Comparison of ENCODE assay signal across 1 cellular context in the genomic region with DNA sequence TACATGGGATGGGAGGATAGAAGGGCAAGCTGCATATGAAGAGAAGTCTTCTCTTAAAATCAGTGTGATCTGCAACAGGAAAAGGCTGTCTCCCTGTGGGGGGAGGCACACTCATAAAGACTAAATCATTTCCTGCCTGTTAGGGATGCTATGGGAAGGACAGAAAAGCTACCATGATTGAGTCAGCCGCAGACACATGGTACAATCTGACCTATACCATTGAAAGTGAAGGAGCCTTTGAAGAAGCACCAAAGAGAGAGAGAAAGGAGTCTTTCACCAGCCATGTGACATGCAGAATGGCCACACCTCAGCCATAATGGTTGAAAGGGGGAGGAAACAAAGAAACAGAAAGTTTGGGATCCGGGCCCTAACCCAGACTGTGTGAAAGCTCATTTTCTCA.
TF ChIP-seq lines count a peak whose summit lies in the region.

No MANE protein-coding gene starts in this region.

TF ChIP-seq in H1, 55 proteins besides CTCF, POLR2A, EP300 and RAD21 (continued from another document):
- TF ChIP-seq, protein P1, sequence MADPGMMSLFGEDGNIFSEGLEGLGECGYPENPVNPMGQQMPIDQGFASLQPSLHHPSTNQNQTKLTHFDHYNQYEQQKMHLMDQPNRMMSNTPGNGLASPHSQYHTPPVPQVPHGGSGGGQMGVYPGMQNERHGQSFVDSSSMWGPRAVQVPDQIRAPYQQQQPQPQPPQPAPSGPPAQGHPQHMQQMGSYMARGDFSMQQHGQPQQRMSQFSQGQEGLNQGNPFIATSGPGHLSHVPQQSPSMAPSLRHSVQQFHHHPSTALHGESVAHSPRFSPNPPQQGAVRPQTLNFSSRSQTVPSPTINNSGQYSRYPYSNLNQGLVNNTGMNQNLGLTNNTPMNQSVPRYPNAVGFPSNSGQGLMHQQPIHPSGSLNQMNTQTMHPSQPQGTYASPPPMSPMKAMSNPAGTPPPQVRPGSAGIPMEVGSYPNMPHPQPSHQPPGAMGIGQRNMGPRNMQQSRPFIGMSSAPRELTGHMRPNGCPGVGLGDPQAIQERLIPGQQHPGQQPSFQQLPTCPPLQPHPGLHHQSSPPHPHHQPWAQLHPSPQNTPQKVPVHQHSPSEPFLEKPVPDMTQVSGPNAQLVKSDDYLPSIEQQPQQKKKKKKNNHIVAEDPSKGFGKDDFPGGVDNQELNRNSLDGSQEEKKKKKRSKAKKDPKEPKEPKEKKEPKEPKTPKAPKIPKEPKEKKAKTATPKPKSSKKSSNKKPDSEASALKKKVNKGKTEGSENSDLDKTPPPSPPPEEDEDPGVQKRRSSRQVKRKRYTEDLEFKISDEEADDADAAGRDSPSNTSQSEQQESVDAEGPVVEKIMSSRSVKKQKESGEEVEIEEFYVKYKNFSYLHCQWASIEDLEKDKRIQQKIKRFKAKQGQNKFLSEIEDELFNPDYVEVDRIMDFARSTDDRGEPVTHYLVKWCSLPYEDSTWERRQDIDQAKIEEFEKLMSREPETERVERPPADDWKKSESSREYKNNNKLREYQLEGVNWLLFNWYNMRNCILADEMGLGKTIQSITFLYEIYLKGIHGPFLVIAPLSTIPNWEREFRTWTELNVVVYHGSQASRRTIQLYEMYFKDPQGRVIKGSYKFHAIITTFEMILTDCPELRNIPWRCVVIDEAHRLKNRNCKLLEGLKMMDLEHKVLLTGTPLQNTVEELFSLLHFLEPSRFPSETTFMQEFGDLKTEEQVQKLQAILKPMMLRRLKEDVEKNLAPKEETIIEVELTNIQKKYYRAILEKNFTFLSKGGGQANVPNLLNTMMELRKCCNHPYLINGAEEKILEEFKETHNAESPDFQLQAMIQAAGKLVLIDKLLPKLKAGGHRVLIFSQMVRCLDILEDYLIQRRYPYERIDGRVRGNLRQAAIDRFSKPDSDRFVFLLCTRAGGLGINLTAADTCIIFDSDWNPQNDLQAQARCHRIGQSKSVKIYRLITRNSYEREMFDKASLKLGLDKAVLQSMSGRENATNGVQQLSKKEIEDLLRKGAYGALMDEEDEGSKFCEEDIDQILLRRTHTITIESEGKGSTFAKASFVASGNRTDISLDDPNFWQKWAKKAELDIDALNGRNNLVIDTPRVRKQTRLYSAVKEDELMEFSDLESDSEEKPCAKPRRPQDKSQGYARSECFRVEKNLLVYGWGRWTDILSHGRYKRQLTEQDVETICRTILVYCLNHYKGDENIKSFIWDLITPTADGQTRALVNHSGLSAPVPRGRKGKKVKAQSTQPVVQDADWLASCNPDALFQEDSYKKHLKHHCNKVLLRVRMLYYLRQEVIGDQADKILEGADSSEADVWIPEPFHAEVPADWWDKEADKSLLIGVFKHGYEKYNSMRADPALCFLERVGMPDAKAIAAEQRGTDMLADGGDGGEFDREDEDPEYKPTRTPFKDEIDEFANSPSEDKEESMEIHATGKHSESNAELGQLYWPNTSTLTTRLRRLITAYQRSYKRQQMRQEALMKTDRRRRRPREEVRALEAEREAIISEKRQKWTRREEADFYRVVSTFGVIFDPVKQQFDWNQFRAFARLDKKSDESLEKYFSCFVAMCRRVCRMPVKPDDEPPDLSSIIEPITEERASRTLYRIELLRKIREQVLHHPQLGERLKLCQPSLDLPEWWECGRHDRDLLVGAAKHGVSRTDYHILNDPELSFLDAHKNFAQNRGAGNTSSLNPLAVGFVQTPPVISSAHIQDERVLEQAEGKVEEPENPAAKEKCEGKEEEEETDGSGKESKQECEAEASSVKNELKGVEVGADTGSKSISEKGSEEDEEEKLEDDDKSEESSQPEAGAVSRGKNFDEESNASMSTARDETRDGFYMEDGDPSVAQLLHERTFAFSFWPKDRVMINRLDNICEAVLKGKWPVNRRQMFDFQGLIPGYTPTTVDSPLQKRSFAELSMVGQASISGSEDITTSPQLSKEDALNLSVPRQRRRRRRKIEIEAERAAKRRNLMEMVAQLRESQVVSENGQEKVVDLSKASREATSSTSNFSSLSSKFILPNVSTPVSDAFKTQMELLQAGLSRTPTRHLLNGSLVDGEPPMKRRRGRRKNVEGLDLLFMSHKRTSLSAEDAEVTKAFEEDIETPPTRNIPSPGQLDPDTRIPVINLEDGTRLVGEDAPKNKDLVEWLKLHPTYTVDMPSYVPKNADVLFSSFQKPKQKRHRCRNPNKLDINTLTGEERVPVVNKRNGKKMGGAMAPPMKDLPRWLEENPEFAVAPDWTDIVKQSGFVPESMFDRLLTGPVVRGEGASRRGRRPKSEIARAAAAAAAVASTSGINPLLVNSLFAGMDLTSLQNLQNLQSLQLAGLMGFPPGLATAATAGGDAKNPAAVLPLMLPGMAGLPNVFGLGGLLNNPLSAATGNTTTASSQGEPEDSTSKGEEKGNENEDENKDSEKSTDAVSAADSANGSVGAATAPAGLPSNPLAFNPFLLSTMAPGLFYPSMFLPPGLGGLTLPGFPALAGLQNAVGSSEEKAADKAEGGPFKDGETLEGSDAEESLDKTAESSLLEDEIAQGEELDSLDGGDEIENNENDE (IDR thresholded peaks at IDR 0.05; ENCODE audit: insufficient replicate concordance, low read length) = no peak
- TF ChIP-seq SP1 (IDR thresholded peaks at IDR 0.05; ENCODE audit: low read depth, low read length) (no peak), GTF2F1 (IDR thresholded peaks at IDR 0.05; ENCODE audit: borderline replicate concordance, low read depth, low read length) (no peak), CBX8 (IDR thresholded peaks at IDR 0.05; ENCODE audit: borderline replicate concordance, low read depth, low read length) (no peak), SAP30 (IDR thresholded peaks at IDR 0.05; ENCODE audit: insufficient read depth, insufficient replicate concordance, low read length) (no peak), RFX5 (IDR thresholded peaks at IDR 0.05; ENCODE audit: borderline replicate concordance, low read depth, low read length) (no peak), RXRA (IDR thresholded peaks at IDR 0.05; ENCODE audit: insufficient read depth, low read depth, low read length) (no peak), RBBP5 (IDR thresholded peaks at IDR 0.05; ENCODE audit: borderline replicate concordance, low read depth, low read length) (no peak), YY1 (IDR thresholded peaks at IDR 0.05; ENCODE audit: low read depth, low read length) (no peak), SIRT6 (IDR thresholded peaks at IDR 0.05; ENCODE audit: low read length) (no peak), POU5F1 (IDR thresholded peaks at IDR 0.05; ENCODE audit: low read depth, low read length) (no peak), MAFK (IDR thresholded peaks at IDR 0.05; ENCODE audit: low read depth, low read length) (no peak), CTBP2 (IDR thresholded peaks at IDR 0.05; ENCODE audit: borderline replicate concordance, insufficient read depth, insufficient read length, low read length) (no peak), PHF8 (conservative IDR thresholded peaks at IDR 0.05; ENCODE audit: low read depth, low read length) (no peak), EGR1 (IDR thresholded peaks at IDR 0.05; ENCODE audit: borderline replicate concordance, low read depth, low read length) (no peak), ASH2L (IDR thresholded peaks at IDR 0.05; ENCODE audit: low read length) (no peak), SIN3A (conservative IDR thresholded peaks at IDR 0.05 in 1 of 2, IDR thresholded peaks at IDR 0.05 in 1 of 2; ENCODE audit: low read depth in 1 of 2, low read length in 2 of 2) (no peak)
- TF ChIP-seq, protein P2, sequence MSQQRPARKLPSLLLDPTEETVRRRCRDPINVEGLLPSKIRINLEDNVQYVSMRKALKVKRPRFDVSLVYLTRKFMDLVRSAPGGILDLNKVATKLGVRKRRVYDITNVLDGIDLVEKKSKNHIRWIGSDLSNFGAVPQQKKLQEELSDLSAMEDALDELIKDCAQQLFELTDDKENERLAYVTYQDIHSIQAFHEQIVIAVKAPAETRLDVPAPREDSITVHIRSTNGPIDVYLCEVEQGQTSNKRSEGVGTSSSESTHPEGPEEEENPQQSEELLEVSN (IDR thresholded peaks at IDR 0.05) = no peak
